Comparison of ENCODE assay signal across 9 cellular contexts in genomic region chr4:113979157-113979972, GRCh38. TPM values are rescaled to one million over a fixed set of nuclear protein-coding genes. Genes with fewer than 3 reads are reported as not detected.
DNase-seq lines count a peak whose midpoint lies in the region; ATAC-seq, FAIRE-seq and TF ChIP-seq lines count a peak whose summit lies in the region.
"Had no signal": no experiment of that assay in that cellular context is flagged by ENCODE, and none has a peak within 500 bp of the region (broad histone marks: within the 10 kb centered on the region; RNA-seq: fewer than 3 reads in every experiment).

Gene ARSJ (minus strand): TSS chr4:113979647. CDS start chr4:113978834, 813 bp downstream.

- in situ Hi-C loops in astrocyte of the spinal cord (cut with HindIII; ENCODE audit: low sequenced_read_pairs), result no loop called here

- intact Hi-C loops in left ventricle myocardium inferior (cut with micrococcal nuclease) (no loop called here), pancreas (cut with DNase I) (no loop called here)

- peaks cover 44% of the 10 kb centered on the region for H3K27me3 ChIP-seq in left ventricle myocardium inferior (ENCODE audit: low read depth)
- no peaks in the 10 kb centered on the region for H3K27me3 ChIP-seq in pancreas
- H3K27me3 ChIP-seq: BLaER1 had no signal

- H3K9me3 ChIP-seq in left ventricle myocardium inferior (replicated peaks) (peaks cover 7% of the 10 kb centered on the region), pancreas (no peaks in the 10 kb centered on the region)

- 1 to 2% methylated on average over 54 to 56 of the region's 56 CpGs for WGBS in pancreas, 2 donors

- TF ChIP-seq CTCF in astrocyte of the spinal cord (IDR thresholded peaks at IDR 0.05; ENCODE audit: low read depth, low read length) (peak; percentile 26), left ventricle myocardium inferior (IDR thresholded peaks at IDR 0.05; ENCODE audit: borderline replicate concordance) (no peak), pancreas (IDR thresholded peaks at IDR 0.05) (no peak)

- H3K27ac ChIP-seq in left ventricle myocardium inferior (replicated peaks) (peak within 1 kb of the TSS; percentile 73), pancreas (peak within 1 kb of the TSS; percentile 24 to 81 (median 54))
- H3K27ac ChIP-seq: BLaER1 had no signal

- DNase-seq in NCI-H1417 (lab: John Stamatoyannopoulos, UW), result peak in 2 of 3 experiments; percentile 74 to 80
- DNase-seq in NCI-H1417 treated with DMSO at 0.1 percent for 48 hours (lab: John Stamatoyannopoulos, UW), result no peak
- peak; percentile 88 for DNase-seq in astrocyte of the spinal cord (ENCODE audit: low read depth, low spot score)
- peak; percentile 51 for DNase-seq in left ventricle myocardium inferior
- DNase-seq in pancreas, result peak; percentile 31 to 77 (median 50)
- DNase-seq in GF-D8 (lab: John Stamatoyannopoulos, UW), result no peak

- peak within 1 kb of the TSS; percentile 85 for H3K4me3 ChIP-seq in astrocyte of the spinal cord (ENCODE audit: low read depth, low read length)
- H3K4me3 ChIP-seq in left ventricle myocardium inferior, result peak within 1 kb of the TSS; percentile 70
- peak within 1 kb of the TSS; percentile 29 to 53 (median 34) for H3K4me3 ChIP-seq in pancreas
- H3K4me3 ChIP-seq: BLaER1 had no signal

- H3K4me1 ChIP-seq in left ventricle myocardium inferior, result peaks cover 19% of the 10 kb centered on the region
- H3K4me1 ChIP-seq in pancreas, result peaks cover 0 to 3% (median 0%) of the 10 kb centered on the region in 3 donors
- H3K4me1 ChIP-seq: BLaER1 had no signal

- no peaks in the 10 kb centered on the region for H3K36me3 ChIP-seq in left ventricle myocardium inferior
- no peaks in the 10 kb centered on the region for H3K36me3 ChIP-seq in pancreas
- H3K36me3 ChIP-seq: BLaER1 had no signal

- ATAC-seq in pancreas (peak; percentile 70 to 84 (median 81)), GM19328 (IDR thresholded peaks at IDR 0.05; ENCODE audit: unreplicated experiment) (no peak)

- FAIRE-seq in pancreas (lab: Jason Lieb, UNC), result no peak

TF ChIP-seq in PFSK-1, 5 proteins besides CTCF, POLR2A, EP300 and RAD21:
- TF ChIP-seq, protein P1, sequence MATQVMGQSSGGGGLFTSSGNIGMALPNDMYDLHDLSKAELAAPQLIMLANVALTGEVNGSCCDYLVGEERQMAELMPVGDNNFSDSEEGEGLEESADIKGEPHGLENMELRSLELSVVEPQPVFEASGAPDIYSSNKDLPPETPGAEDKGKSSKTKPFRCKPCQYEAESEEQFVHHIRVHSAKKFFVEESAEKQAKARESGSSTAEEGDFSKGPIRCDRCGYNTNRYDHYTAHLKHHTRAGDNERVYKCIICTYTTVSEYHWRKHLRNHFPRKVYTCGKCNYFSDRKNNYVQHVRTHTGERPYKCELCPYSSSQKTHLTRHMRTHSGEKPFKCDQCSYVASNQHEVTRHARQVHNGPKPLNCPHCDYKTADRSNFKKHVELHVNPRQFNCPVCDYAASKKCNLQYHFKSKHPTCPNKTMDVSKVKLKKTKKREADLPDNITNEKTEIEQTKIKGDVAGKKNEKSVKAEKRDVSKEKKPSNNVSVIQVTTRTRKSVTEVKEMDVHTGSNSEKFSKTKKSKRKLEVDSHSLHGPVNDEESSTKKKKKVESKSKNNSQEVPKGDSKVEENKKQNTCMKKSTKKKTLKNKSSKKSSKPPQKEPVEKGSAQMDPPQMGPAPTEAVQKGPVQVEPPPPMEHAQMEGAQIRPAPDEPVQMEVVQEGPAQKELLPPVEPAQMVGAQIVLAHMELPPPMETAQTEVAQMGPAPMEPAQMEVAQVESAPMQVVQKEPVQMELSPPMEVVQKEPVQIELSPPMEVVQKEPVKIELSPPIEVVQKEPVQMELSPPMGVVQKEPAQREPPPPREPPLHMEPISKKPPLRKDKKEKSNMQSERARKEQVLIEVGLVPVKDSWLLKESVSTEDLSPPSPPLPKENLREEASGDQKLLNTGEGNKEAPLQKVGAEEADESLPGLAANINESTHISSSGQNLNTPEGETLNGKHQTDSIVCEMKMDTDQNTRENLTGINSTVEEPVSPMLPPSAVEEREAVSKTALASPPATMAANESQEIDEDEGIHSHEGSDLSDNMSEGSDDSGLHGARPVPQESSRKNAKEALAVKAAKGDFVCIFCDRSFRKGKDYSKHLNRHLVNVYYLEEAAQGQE (IDR thresholded peaks at IDR 0.05; ENCODE audit: insufficient read depth in 1 of 2, low read depth in 2 of 2, low read length in 2 of 2), result no peak; a peak in 1 of 4 replicates
- peak; percentile 54; the same call in 1 of the 2 replicates for TF ChIP-seq POLR2AphosphoS5 (IDR thresholded peaks at IDR 0.05; ENCODE audit: low read depth, low read length)
TF ChIP-seq in PFSK-1: peak in this region for 1.

RNA-seq across cellular contexts. Expression of gene ARSJ, which starts in this region (rescaled TPM):
- 12.1 TPM for polyA plus RNA-seq in PFSK-1 (2012; ENCODE audit: insufficient read length, low read depth)
- total RNA-seq in left ventricle myocardium inferior (1.2 TPM), pancreas (1 to 10 TPM; 1.4 to 5.7 (median 2.9) TPM)
- polyA plus RNA-seq in pancreas, result 1 to 10 TPM in 1 of 2 donors, under 1 TPM in 1; 0.80 to 1.6 TPM

Comparison
In these comparisons a context has a peak if more than half of its experiments do, and no peak if none do; other contexts are left out.
1. DNase-seq: peak in NCI-H1417 (2 of 3), astrocyte of the spinal cord (single experiment), left ventricle myocardium inferior (single experiment) and pancreas (6 of 6); none in NCI-H1417 treated with DMSO at 0.1 percent for 48 hours (single experiment) and GF-D8 (single experiment).
2. H3K4me3 ChIP-seq: peak in every context shown above with its lines; median percentile 85 in astrocyte of the spinal cord; 70 in left ventricle myocardium inferior; 34 in pancreas.